Comparison of ENCODE assay signal across 8 cellular contexts in genomic region chr2:55048925-55049793, GRCh38. TPM values are rescaled to one million over a fixed set of nuclear protein-coding genes. Genes with fewer than 3 reads are reported as not detected.
A peak's percentile ranks its signal among the peaks of the same experiment; 100 is the strongest.
DNase-seq lines count a peak whose midpoint lies in the region; ATAC-seq and TF ChIP-seq lines count a peak whose summit lies in the region.

No MANE protein-coding gene starts in this region.

- H3K27ac Mint-ChIP-seq in CD14-positive monocyte = peak overlapping the region; percentile 97 to 100 (median 98)
- peak overlapping the region; percentile 95 for H3K27ac Mint-ChIP-seq in activated naive CD8-positive, alpha-beta T cell treated with anti-CD3 and anti-CD28 coated beads, Interleukin-2, amount 50 U/mL, for 24 hours

- peak overlapping the region; percentile 64 for H2AFZ ChIP-seq in osteoblast (ENCODE audit: low read length)

- TF ChIP-seq POLR2A in NB4 (IDR thresholded peaks at IDR 0.05; ENCODE audit: extremely low read depth, insufficient read length) (peak; percentile 12), upper lobe of left lung (IDR thresholded peaks at IDR 0.05) (peak in 3 of 4 donors; percentile 6 to 69 (median 33))

- peaks cover 50% of the 10 kb centered on the region for H4K20me1 ChIP-seq in osteoblast (ENCODE audit: insufficient read depth, low read length)

- intact Hi-C loops in CD14-positive monocyte (cut with micrococcal nuclease) (loop anchor here (5.0 kb wide), 1 partner anchor 37 kb away; no protein-coding TSS in a partner anchor), Right ventricle myocardium inferior (cut with DNase I) (loop anchor here (5.0 kb wide), 1 partner anchor 63 kb away; no protein-coding TSS in a partner anchor)

- peak overlapping the region; percentile 95 for H3K4me2 ChIP-seq in osteoblast (ENCODE audit: insufficient read depth, low read length)

- H3K36me3 ChIP-seq in osteoblast (ENCODE audit: insufficient read depth, low read length) = no peaks in the 10 kb centered on the region
- H3K36me3 ChIP-seq in upper lobe of left lung = no peaks in the 10 kb centered on the region

- 0 to 1% methylated on average over 24 to 48 of the region's 56 CpGs for WGBS in upper lobe of left lung, 2 donors

- H3K27ac ChIP-seq in osteoblast (ENCODE audit: low read depth, low read length) (peak overlapping the region; percentile 95), upper lobe of left lung (peak overlapping the region; percentile 98 to 100 (median 99))

- H3K4me3 ChIP-seq in NB4 (ENCODE audit: low read depth, low read length) (peak overlapping the region; percentile 96), osteoblast (ENCODE audit: insufficient read depth, low read length) (peak overlapping the region; percentile 99), upper lobe of left lung (peak overlapping the region; percentile 67 to 93 (median 87))

- H3K27me3 Mint-ChIP-seq in CD14-positive monocyte (ENCODE audit: low read depth in 3 of 3) = no peaks in the 10 kb centered on the region
- no peaks in the 10 kb centered on the region for H3K27me3 Mint-ChIP-seq in activated naive CD8-positive, alpha-beta T cell treated with anti-CD3 and anti-CD28 coated beads, Interleukin-2, amount 50 U/mL, for 24 hours

- peak; percentile 2 for ATAC-seq in activated naive CD8-positive, alpha-beta T cell treated with anti-CD3 and anti-CD28 coated beads, Interleukin-2, amount 50 U/mL, for 24 hours
- ATAC-seq in Right ventricle myocardium inferior (peak; percentile 64), upper lobe of left lung (ENCODE audit: low FRiP score in 2 of 2) (peak; percentile 79 to 84)

- H3K27me3 ChIP-seq in osteoblast (ENCODE audit: insufficient read depth, low read length) (no peaks in the 10 kb centered on the region), upper lobe of left lung (no peaks in the 10 kb centered on the region)

- peak; percentile 53 for TF ChIP-seq CTCF in CD14-positive monocyte (IDR thresholded peaks at IDR 0.05)
- TF ChIP-seq CTCF in GM20000 (IDR thresholded peaks at IDR 0.05; ENCODE audit: extremely low read depth, missing control alignments) = peak; percentile 49
- peak; percentile 77 for TF ChIP-seq CTCF in NB4 (IDR thresholded peaks at IDR 0.05; ENCODE audit: low read depth, low read length)
- TF ChIP-seq CTCF in osteoblast (IDR thresholded peaks at IDR 0.05; ENCODE audit: extremely low read depth, low read depth, low read length) = peak; percentile 76
- TF ChIP-seq CTCF in upper lobe of left lung (IDR thresholded peaks at IDR 0.05) = peak; percentile 36 to 80 (median 74)

- H3K79me2 ChIP-seq in osteoblast (ENCODE audit: insufficient read depth, low read length) = peaks cover 66% of the 10 kb centered on the region

- peak in 1 of 4 donors; percentile 3 for TF ChIP-seq EP300 in upper lobe of left lung (IDR thresholded peaks at IDR 0.05)

- H3K4me3 Mint-ChIP-seq in CD14-positive monocyte = peak overlapping the region; percentile 98 to 100
- H3K4me3 Mint-ChIP-seq in activated naive CD8-positive, alpha-beta T cell treated with anti-CD3 and anti-CD28 coated beads, Interleukin-2, amount 50 U/mL, for 24 hours = peak overlapping the region; percentile 99

- H3K4me1 ChIP-seq in osteoblast (ENCODE audit: insufficient read depth, low read length) (peaks cover 36% of the 10 kb centered on the region), upper lobe of left lung (peaks cover 31 to 48% (median 38%) of the 10 kb centered on the region in 4 donors)

- peaks cover 0 to 3% (median 0%) of the 10 kb centered on the region in 7 donors for H3K9me3 Mint-ChIP-seq in CD14-positive monocyte
- H3K9me3 Mint-ChIP-seq in activated naive CD8-positive, alpha-beta T cell treated with anti-CD3 and anti-CD28 coated beads, Interleukin-2, amount 50 U/mL, for 24 hours = no peaks in the 10 kb centered on the region

- peaks cover 0 to 7% of the 10 kb centered on the region in 2 donors for H3K36me3 Mint-ChIP-seq in CD14-positive monocyte
- peaks cover 11% of the 10 kb centered on the region for H3K36me3 Mint-ChIP-seq in activated naive CD8-positive, alpha-beta T cell treated with anti-CD3 and anti-CD28 coated beads, Interleukin-2, amount 50 U/mL, for 24 hours (ENCODE audit: low read depth)

- DNase-seq in CD14-positive monocyte (ENCODE audit: low spot score) (peak; percentile 87), GM20000 (ENCODE audit: low spot score) (peak; percentile 67), NB4 (ENCODE audit: low read depth) (peak; percentile 90), SKM-1 (lab: John Stamatoyannopoulos, UW; ENCODE audit: unreplicated experiment) (peak; percentile 66), Right ventricle myocardium inferior (ENCODE audit: missing footprints) (peak; percentile 93), osteoblast (ENCODE audit: insufficient read length, low spot score, missing footprints) (peak; percentile 92), upper lobe of left lung (peak; percentile 85 to 92)
- peak; percentile 70 for DNase-seq in activated naive CD8-positive, alpha-beta T cell treated with anti-CD3 and anti-CD28 coated beads, Interleukin-2, amount 50 U/mL, for 24 hours

- peaks cover 54% of the 10 kb centered on the region for H3K4me1 Mint-ChIP-seq in CD14-positive monocyte
- peaks cover 64% of the 10 kb centered on the region for H3K4me1 Mint-ChIP-seq in activated naive CD8-positive, alpha-beta T cell treated with anti-CD3 and anti-CD28 coated beads, Interleukin-2, amount 50 U/mL, for 24 hours

- H3K9me3 ChIP-seq in osteoblast (ENCODE audit: low read depth, low read length) = no peaks in the 10 kb centered on the region
- no peaks in the 10 kb centered on the region for H3K9me3 ChIP-seq in upper lobe of left lung

RNA-seq across cellular contexts. Expression of gene RTN4, which starts 1.1 kb away (rescaled TPM):
- 100 to 1,000 TPM; 111 to 163 TPM for polyA plus RNA-seq in CD14-positive monocyte
- total RNA-seq in Right ventricle myocardium inferior = 78.4 TPM
- total RNA-seq in osteoblast = 316 and 355 TPM in 2 replicates
- total RNA-seq in upper lobe of left lung = 100 to 1,000 TPM; 128 to 345 (median 233) TPM

Comparison
In these comparisons a context has a peak if more than half of its experiments do, and no peak if none do; other contexts are left out.
1. Peak in every context shown above with its lines: DNase-seq, ATAC-seq, H3K4me3 ChIP-seq and H3K27ac ChIP-seq.
2. ATAC-seq: peak in every context shown above with its lines; median percentile 82 in upper lobe of left lung; 64 in Right ventricle myocardium inferior; 2 in activated naive CD8-positive, alpha-beta T cell treated with anti-CD3 and anti-CD28 coated beads, Interleukin-2, amount 50 U/mL, for 24 hours.